In genomic region chr2:20711612-20712011, GRCh38 we compare ENCODE assay signal across 2 cellular contexts. TPM values are rescaled to one million over a fixed set of nuclear protein-coding genes. Genes with fewer than 3 reads are reported as not detected.
"Had no signal": no experiment of that assay in that cellular context is flagged by ENCODE, and none has a peak within 500 bp of the region (broad histone marks: within the 10 kb centered on the region; RNA-seq: fewer than 3 reads in every experiment).

No MANE protein-coding gene starts in this region.

RNA-seq across cellular contexts. Expression of gene GDF7, which starts 44.7 kb away (rescaled TPM):
- total RNA-seq: HT-29, K562 had no signal
